In the genomic region with DNA sequence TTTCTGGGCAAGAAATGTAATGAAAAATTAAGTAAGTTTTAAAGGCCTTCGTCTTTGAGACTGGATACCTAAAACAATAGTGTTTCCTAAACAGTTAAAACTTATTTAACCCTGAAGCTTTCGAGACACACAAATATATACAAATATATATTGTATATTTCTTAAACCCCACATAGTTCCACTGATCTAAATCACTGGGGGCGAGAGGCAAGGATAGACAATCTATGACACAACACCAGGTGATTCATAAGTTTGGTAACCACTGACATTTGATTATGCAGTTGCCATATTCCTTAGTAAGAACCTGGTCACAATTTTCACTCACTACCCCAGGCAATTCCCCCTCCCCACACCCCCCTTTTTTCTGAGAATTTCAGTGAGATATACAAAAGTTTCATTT, we compare ENCODE assay signal across 8 cellular contexts. TPM values are rescaled to one million over a fixed set of nuclear protein-coding genes. Genes with fewer than 3 reads are reported as not detected.
DNase-seq lines count a peak whose midpoint lies in the region; ATAC-seq and TF ChIP-seq lines count a peak whose summit lies in the region.

No MANE protein-coding gene starts in this region.

- TF ChIP-seq CTCF in glutamatergic neuron (IDR thresholded peaks at IDR 0.05; ENCODE audit: partially characterized antibody, unreplicated experiment), result no peak

- H3K36me3 Mint-ChIP-seq in activated CD4-positive, alpha-beta memory T cell treated with anti-CD3 and anti-CD28 coated beads for 36 hours, result peaks cover 6% of the 10 kb centered on the region
- H3K36me3 Mint-ChIP-seq in glutamatergic neuron (ENCODE audit: unreplicated experiment), result no peaks in the 10 kb centered on the region
- peaks cover 35% of the 10 kb centered on the region for H3K36me3 Mint-ChIP-seq in stimulated activated effector memory CD8-positive, alpha-beta T cell treated with anti-CD3 and anti-CD28 coated beads, Interleukin-12 subunit alpha, Interleukin-12 subunit beta, amount 100 ng/mL, for 72 hours

- no peaks in the 10 kb centered on the region for H3K27me3 Mint-ChIP-seq in activated CD4-positive, alpha-beta memory T cell treated with anti-CD3 and anti-CD28 coated beads for 36 hours
- no peaks in the 10 kb centered on the region for H3K27me3 Mint-ChIP-seq in glutamatergic neuron (ENCODE audit: unreplicated experiment)

- POLR2A ChIA-PET in activated CD4-positive, alpha-beta memory T cell treated with anti-CD3 and anti-CD28 coated beads for 36 hours (lab: Charles Lee), result interaction anchor here (4.7 kb wide), 1 partner anchor 42 kb away, joined by 118 read pairs; a partner anchor contains a TSS

- H3K4me3 Mint-ChIP-seq in activated CD4-positive, alpha-beta memory T cell treated with anti-CD3 and anti-CD28 coated beads for 36 hours, result peak overlapping the region; percentile 84
- H3K4me3 Mint-ChIP-seq in glutamatergic neuron (ENCODE audit: unreplicated experiment), result peak overlapping the region; percentile 94
- peak overlapping the region; percentile 78 for H3K4me3 Mint-ChIP-seq in stimulated activated effector memory CD8-positive, alpha-beta T cell treated with anti-CD3 and anti-CD28 coated beads, Interleukin-12 subunit alpha, Interleukin-12 subunit beta, amount 100 ng/mL, for 72 hours

- H3K4me1 Mint-ChIP-seq in activated CD4-positive, alpha-beta memory T cell treated with anti-CD3 and anti-CD28 coated beads for 36 hours (ENCODE audit: low read depth), result peaks cover 48% of the 10 kb centered on the region
- H3K4me1 Mint-ChIP-seq in glutamatergic neuron (ENCODE audit: low read depth, unreplicated experiment), result peaks cover 30% of the 10 kb centered on the region
- peaks cover 42% of the 10 kb centered on the region for H3K4me1 Mint-ChIP-seq in stimulated activated effector memory CD8-positive, alpha-beta T cell treated with anti-CD3 and anti-CD28 coated beads, Interleukin-12 subunit alpha, Interleukin-12 subunit beta, amount 100 ng/mL, for 72 hours

- DNase-seq in stimulated activated CD4-positive, alpha-beta T cell treated with anti-CD3 and anti-CD28 coated beads, Interleukin-15, amount 100 ng/mL, for 24 hours, result peak; percentile 19
- DNase-seq in stimulated activated CD4-positive, alpha-beta T cell treated with anti-CD3 and anti-CD28 coated beads, Interleukin-4, amount 100 ng/mL, for 1 hour, result no peak
- peak; percentile 36 for DNase-seq in activated CD4-positive, alpha-beta memory T cell treated with anti-CD3 and anti-CD28 coated beads for 36 hours
- no peak for DNase-seq in glutamatergic neuron
- DNase-seq in stimulated activated effector memory CD8-positive, alpha-beta T cell treated with anti-CD3 and anti-CD28 coated beads, Interleukin-12 subunit alpha, Interleukin-12 subunit beta, amount 100 ng/mL, for 72 hours (ENCODE audit: low spot score in 2 of 2), result peak in 1 of 2 donors; percentile 37
- DNase-seq in DMS79 (lab: John Stamatoyannopoulos, UW), result no peak

- CTCF ChIA-PET in activated CD4-positive, alpha-beta memory T cell treated with anti-CD3 and anti-CD28 coated beads for 36 hours (lab: Charles Lee), result interaction anchor here (1.2 kb wide), 1 partner anchor 40 kb away, joined by 3 read pairs; no protein-coding TSS in a partner anchor

- no peaks in the 10 kb centered on the region for H3K9me3 Mint-ChIP-seq in activated CD4-positive, alpha-beta memory T cell treated with anti-CD3 and anti-CD28 coated beads for 36 hours
- H3K9me3 Mint-ChIP-seq in glutamatergic neuron (ENCODE audit: unreplicated experiment), result no peaks in the 10 kb centered on the region
- no peaks in the 10 kb centered on the region for H3K9me3 Mint-ChIP-seq in stimulated activated effector memory CD8-positive, alpha-beta T cell treated with anti-CD3 and anti-CD28 coated beads, Interleukin-12 subunit alpha, Interleukin-12 subunit beta, amount 100 ng/mL, for 72 hours

- no peak for ATAC-seq in stimulated activated effector memory CD8-positive, alpha-beta T cell treated with anti-CD3 and anti-CD28 coated beads, Interleukin-12 subunit alpha, Interleukin-12 subunit beta, amount 100 ng/mL, for 72 hours
- no peak for ATAC-seq in HG02973 (IDR thresholded peaks at IDR 0.05; ENCODE audit: unreplicated experiment)
- no peak for ATAC-seq in esophagus mucosa

- H3K27ac Mint-ChIP-seq in activated CD4-positive, alpha-beta memory T cell treated with anti-CD3 and anti-CD28 coated beads for 36 hours, result peak overlapping the region; percentile 92
- H3K27ac Mint-ChIP-seq in glutamatergic neuron (ENCODE audit: unreplicated experiment), result peak overlapping the region; percentile 90
- peak overlapping the region; percentile 87 for H3K27ac Mint-ChIP-seq in stimulated activated effector memory CD8-positive, alpha-beta T cell treated with anti-CD3 and anti-CD28 coated beads, Interleukin-12 subunit alpha, Interleukin-12 subunit beta, amount 100 ng/mL, for 72 hours

- intact Hi-C loops in activated CD4-positive, alpha-beta memory T cell treated with anti-CD3 and anti-CD28 coated beads for 36 hours (cut with micrococcal nuclease), result no loop called here

RNA-seq across cellular contexts. Expression of a gene that starts 55.3 kb away (rescaled TPM):
- 10 to 100 TPM; 27.9 to 29.6 TPM for total RNA-seq in activated CD4-positive, alpha-beta memory T cell treated with anti-CD3 and anti-CD28 coated beads for 36 hours
- 6.4 TPM for total RNA-seq in glutamatergic neuron (ENCODE audit: unreplicated experiment)
- 12.0 TPM for total RNA-seq in esophagus mucosa

Comparison
In these comparisons a context has a peak if more than half of its experiments do, and no peak if none do; other contexts are left out.
1. DNase-seq: peak in stimulated activated CD4-positive, alpha-beta T cell treated with anti-CD3 and anti-CD28 coated beads, Interleukin-15, amount 100 ng/mL, for 24 hours (single experiment) and activated CD4-positive, alpha-beta memory T cell treated with anti-CD3 and anti-CD28 coated beads for 36 hours (single experiment); none in stimulated activated CD4-positive, alpha-beta T cell treated with anti-CD3 and anti-CD28 coated beads, Interleukin-4, amount 100 ng/mL, for 1 hour (single experiment), glutamatergic neuron (single experiment) and DMS79 (single experiment).
2. Peak in every context shown above with its lines, with median percentiles within 50 percentile points of each other: H3K27ac Mint-ChIP-seq and H3K4me3 Mint-ChIP-seq.